ENCODE assay signal across 8 cellular contexts in the genomic region with DNA sequence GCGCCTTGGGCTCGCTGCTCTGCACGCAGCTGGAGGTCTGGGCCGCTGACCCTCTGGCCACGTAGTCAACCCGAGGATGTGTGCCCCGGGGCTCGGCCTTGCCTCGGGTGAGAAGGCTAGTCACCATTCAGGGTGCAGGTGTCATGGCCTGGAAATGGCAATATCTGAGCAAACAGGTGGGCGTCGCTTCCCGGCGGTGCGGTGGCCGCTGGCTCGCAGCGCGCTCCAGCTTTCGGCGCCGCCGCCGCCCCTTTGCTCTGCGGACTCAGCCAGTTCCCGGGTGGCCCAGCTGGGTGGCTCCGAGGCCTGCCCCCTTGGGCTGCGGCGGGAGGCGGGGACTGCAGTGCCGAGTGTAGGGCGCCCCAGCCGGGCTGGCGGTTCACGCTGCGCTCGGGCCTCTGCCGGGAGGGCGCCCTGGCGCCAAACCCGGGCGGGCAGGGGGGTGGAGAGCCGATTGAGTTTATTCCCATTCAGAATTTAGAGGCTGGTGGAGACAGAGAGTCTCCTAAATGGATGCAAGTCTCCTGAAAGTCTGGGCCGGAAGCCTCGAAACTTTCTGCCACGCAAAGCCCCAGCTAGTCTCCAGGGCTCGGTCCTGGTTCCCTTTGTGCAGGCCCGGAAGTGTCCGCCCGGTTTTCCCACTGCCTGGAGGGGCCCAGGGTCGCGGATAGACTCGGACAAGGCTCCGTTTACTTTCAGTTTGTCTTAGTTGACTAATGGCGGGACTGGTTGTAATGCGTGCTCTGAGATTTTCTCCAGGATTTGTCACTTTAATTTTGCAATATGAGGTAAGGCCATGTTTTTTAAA. TPM values are rescaled to one million over a fixed set of nuclear protein-coding genes. Genes with fewer than 3 reads are reported as not detected.
DNase-seq lines count a peak whose midpoint lies in the region; ATAC-seq and TF ChIP-seq lines count a peak whose summit lies in the region.

No MANE protein-coding gene starts in this region.

- H3K27ac ChIP-seq in OCI-LY1 (ENCODE audit: low read depth, low read length, poor library complexity, severe bottlenecking): no peak overlapping the region

- H3K27ac Mint-ChIP-seq in HFFc6 (peak overlapping the region; percentile 95), natural killer cell (no peak overlapping the region)

- H3K79me2 ChIP-seq in OCI-LY1 (ENCODE audit: insufficient read depth, low read length): no peaks in the 10 kb centered on the region

- H3K27me3 Mint-ChIP-seq in HFFc6 (ENCODE audit: insufficient read depth) (peaks cover 3% of the 10 kb centered on the region; the same call in 1 of the 2 replicates), natural killer cell (ENCODE audit: low read depth in 2 of 2) (peaks cover 47 to 63% of the 10 kb centered on the region in 2 donors)

- H3K27me3 ChIP-seq in OCI-LY1 (ENCODE audit: insufficient read depth, low read length): no peaks in the 10 kb centered on the region

- intact Hi-C loops in natural killer cell (cut with micrococcal nuclease): no loop called here

- peak in 2 of 3 donors; percentile 48 to 52 for ATAC-seq in natural killer cell
- ATAC-seq in activated CD4-positive, CD25-positive, alpha-beta regulatory T cell treated with anti-CD3 and anti-CD28 coated beads, Interleukin-2, amount 50 U/mL, for 24 hours: no peak

- H3K4me3 Mint-ChIP-seq in HFFc6 (peak overlapping the region; percentile 92), natural killer cell (peak overlapping the region; percentile 62)

- no peaks in the 10 kb centered on the region for H3K36me3 ChIP-seq in OCI-LY1 (ENCODE audit: insufficient read depth, low read length)

- H3F3A ChIP-seq in OCI-LY1 (ENCODE audit: insufficient read depth, low read length): peaks cover 6% of the 10 kb centered on the region; the same call in 1 of the 2 replicates

- H3K9ac ChIP-seq in OCI-LY1 (ENCODE audit: low read length): peak overlapping the region; percentile 62

- TF ChIP-seq CTCF in HFFc6 (IDR thresholded peaks at IDR 0.05) (peak; percentile 52), OCI-LY1 (IDR thresholded peaks at IDR 0.05; ENCODE audit: low read length) (peak; percentile 26; the same call in 1 of the 2 replicates), epithelial cell of esophagus (IDR thresholded peaks at IDR 0.05; ENCODE audit: insufficient read depth, low read depth, low read length, missing control alignments) (no peak), natural killer cell (IDR thresholded peaks at IDR 0.05) (no peak)

- H3K9me2 ChIP-seq in OCI-LY1 (ENCODE audit: low read depth, low read length): no peaks in the 10 kb centered on the region

- H3K36me3 Mint-ChIP-seq in HFFc6 (ENCODE audit: low read depth) (peaks cover 7% of the 10 kb centered on the region; the same call in 1 of the 2 replicates), natural killer cell (peaks cover 7% of the 10 kb centered on the region)

- peak overlapping the region; percentile 82 for H3K4me2 ChIP-seq in OCI-LY1 (ENCODE audit: low read length)

- peak overlapping the region; percentile 95 for H2AFZ ChIP-seq in OCI-LY1 (ENCODE audit: low read length)

- DNase-seq in NCI-H1417 (lab: John Stamatoyannopoulos, UW): peak in 2 of 3 experiments; percentile 60 to 69
- DNase-seq in NCI-H1417 treated with DMSO at 0.1 percent for 48 hours (lab: John Stamatoyannopoulos, UW): no peak
- DNase-seq in HFFc6: peak; percentile 49
- DNase-seq in epithelial cell of esophagus (ENCODE audit: low read depth): peak; percentile 55
- no peak for DNase-seq in natural killer cell
- no peak for DNase-seq in activated CD4-positive, CD25-positive, alpha-beta regulatory T cell (lab: John Stamatoyannopoulos, UW)

- peaks cover 36% of the 10 kb centered on the region for H3K4me1 ChIP-seq in OCI-LY1 (ENCODE audit: insufficient read depth, low read length, severe bottlenecking)

- H3K4me3 ChIP-seq in OCI-LY1 (ENCODE audit: low read depth, low read length, poor library complexity, severe bottlenecking): peak overlapping the region; percentile 55
- H3K4me3 ChIP-seq in epithelial cell of esophagus (ENCODE audit: low read length): peak overlapping the region; percentile 45

- no peaks in the 10 kb centered on the region for H4K20me1 ChIP-seq in OCI-LY1 (ENCODE audit: insufficient read depth, low read length)

- H3K9me3 Mint-ChIP-seq in HFFc6 (no peaks in the 10 kb centered on the region), natural killer cell (no peaks in the 10 kb centered on the region)

- H3K9me3 ChIP-seq in OCI-LY1 (ENCODE audit: low read length): no peaks in the 10 kb centered on the region

- H3K4me1 Mint-ChIP-seq in HFFc6 (ENCODE audit: low read depth) (peaks cover 54% of the 10 kb centered on the region), natural killer cell (peaks cover 0 to 4% of the 10 kb centered on the region in 2 donors)

RNA-seq across cellular contexts. Expression of a gene that starts 11.3 kb away (rescaled TPM):
- total RNA-seq in HFFc6 (2021; fragmentation: NEBNext Ultra II Directional; extraction: Animal tissue kit (Norgen Biotek cat#: 25700)): 10 to 100 TPM; 64.1 to 89.0 (median 83.8) TPM
- total RNA-seq in natural killer cell: not detected

Comparison
In these comparisons a context has a peak if more than half of its experiments do, and no peak if none do; other contexts are left out.
1. DNase-seq: peak in NCI-H1417 (2 of 3), HFFc6 (single experiment) and epithelial cell of esophagus (single experiment); none in NCI-H1417 treated with DMSO at 0.1 percent for 48 hours (single experiment), natural killer cell (single experiment) and activated CD4-positive, CD25-positive, alpha-beta regulatory T cell (0 of 4).
2. CTCF ChIP-seq: peak in HFFc6 (single experiment) and OCI-LY1 (single experiment); none in epithelial cell of esophagus (single experiment) and natural killer cell (single experiment).
3. ATAC-seq: peak in natural killer cell (2 of 3); none in activated CD4-positive, CD25-positive, alpha-beta regulatory T cell treated with anti-CD3 and anti-CD28 coated beads, Interleukin-2, amount 50 U/mL, for 24 hours (0 of 2).
4. RNA of a gene that starts 11.3 kb away (total RNA-seq): 64.1 to 89.0 TPM in HFFc6; not detected in natural killer cell; every median in the first group is over 10 times any median in the second.